8 cellular contexts compared by ENCODE assay signal in the genomic region with DNA sequence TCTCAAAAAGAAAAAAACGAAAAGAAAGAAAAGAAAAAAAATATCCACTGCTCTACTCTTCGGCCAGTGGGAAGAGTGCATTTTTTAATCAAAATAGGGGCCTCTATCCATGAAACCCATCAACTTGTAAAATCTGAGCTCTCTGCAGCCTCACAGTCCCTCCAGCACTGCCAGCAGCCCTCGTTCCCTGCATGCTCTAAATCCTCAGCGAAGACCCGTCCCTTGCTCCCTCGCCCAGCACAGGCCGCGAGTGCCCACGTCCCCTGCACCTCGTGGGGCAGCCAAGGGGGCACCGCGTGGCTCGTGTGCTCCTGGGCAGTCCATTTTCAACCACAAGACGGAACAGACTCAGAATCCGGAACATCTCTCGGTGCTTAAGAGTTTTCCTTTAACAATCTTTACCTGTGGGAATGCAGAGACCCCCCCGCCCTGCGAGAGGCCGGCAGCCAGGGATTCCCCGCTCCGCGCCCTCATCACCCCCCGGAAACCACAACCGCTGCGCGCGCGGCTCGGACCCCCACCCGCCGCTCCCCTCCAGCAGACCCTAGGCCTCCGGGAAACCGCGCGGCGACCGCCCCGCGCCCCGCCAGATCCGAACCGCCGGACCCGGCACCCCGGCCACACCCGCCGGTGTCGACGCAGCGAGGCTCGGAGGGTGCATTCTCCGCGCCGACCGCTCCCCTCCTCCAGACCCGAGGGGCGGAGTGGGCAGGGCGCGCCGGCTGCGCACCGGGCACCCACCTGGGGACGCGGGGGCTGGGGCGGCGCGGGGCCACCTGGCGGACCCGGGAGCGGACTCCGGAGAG. TPM values are rescaled to one million over a fixed set of nuclear protein-coding genes. Genes with fewer than 3 reads are reported as not detected.
A peak's percentile ranks its signal among the peaks of the same experiment; 100 is the strongest.
DNase-seq lines count a peak whose midpoint lies in the region; ATAC-seq, FAIRE-seq and TF ChIP-seq lines count a peak whose summit lies in the region.

No MANE protein-coding gene starts in this region.

- H3K36me3 Mint-ChIP-seq in H9 (ENCODE audit: insufficient read depth in 1 of 3, low read depth in 3 of 3) (peaks cover 0 to 5% (median 5%) of the 10 kb centered on the region in 3 experiments; a peak in 2 of 7 replicates), WTC11 (no peaks in the 10 kb centered on the region; the same call in 1 of the 2 replicates)

- H3K9me3 ChIP-seq in BLaER1 treated with 17β-estradiol and CSF1 and Interleukin-3, amounts not matched to agents 10 nM and 100 nM (replicated peaks in 1 of 11) = no peaks in the 10 kb centered on the region
- H3K9me3 ChIP-seq in H9 (ENCODE audit: control insufficient read depth, low read depth, low read length) = no peaks in the 10 kb centered on the region
- H3K9me3 ChIP-seq in right cardiac atrium (ENCODE audit: control insufficient read depth, low read length) = no peaks in the 10 kb centered on the region
- no peaks in the 10 kb centered on the region for H3K9me3 ChIP-seq in small intestine (ENCODE audit: control insufficient read depth, low read depth)

- ATAC-seq in WTC11 (peak; percentile 3), right cardiac atrium (no peak)

- H2BK12ac ChIP-seq in H9 (ENCODE audit: insufficient read length, low read depth, low read length) = no peak overlapping the region

- H2BK20ac ChIP-seq in H9 (ENCODE audit: low read depth, low read length, poor library complexity, severe bottlenecking) = no peak overlapping the region

- H3K36me3 ChIP-seq in BLaER1 treated with 17β-estradiol and CSF1 and Interleukin-3, amounts not matched to agents 10 nM and 100 nM = peaks cover 0 to 13% (median 5%) of the 10 kb centered on the region in 11 experiments; a peak in 10 of 22 replicates
- no peaks in the 10 kb centered on the region for H3K36me3 ChIP-seq in small intestine (ENCODE audit: control insufficient read depth in 2 of 2, insufficient read depth in 2 of 2, low read length in 2 of 2)

- H3K27me3 Mint-ChIP-seq in H9 (ENCODE audit: low read depth) (peaks cover 40% of the 10 kb centered on the region), WTC11 (ENCODE audit: low read depth) (peaks cover 41% of the 10 kb centered on the region)

- no peak overlapping the region for H4K91ac ChIP-seq in H9 (ENCODE audit: insufficient read length, low read depth, low read length)

- no peak overlapping the region for H3T11ph ChIP-seq in H9 (ENCODE audit: low read length)

- peak overlapping the region; percentile 87 to 100 (median 97) for H3K4me2 ChIP-seq in BLaER1 treated with 17β-estradiol and CSF1 and Interleukin-3, amounts not matched to agents 10 nM and 100 nM
- peak overlapping the region; percentile 92 for H3K4me2 ChIP-seq in H9 (ENCODE audit: insufficient read depth, insufficient read length, low read length)

- H3K27ac ChIP-seq in BLaER1 treated with 17β-estradiol and CSF1 and Interleukin-3, amounts not matched to agents 10 nM and 100 nM = peak overlapping the region; percentile 57 to 85 (median 77); a peak in 21 of 22 replicates
- H3K27ac ChIP-seq in H9 (ENCODE audit: insufficient read length, low read depth, low read length) (no peak overlapping the region), right cardiac atrium (ENCODE audit: low read length) (peak overlapping the region; percentile 56), small intestine (ENCODE audit: low read depth in 1 of 2, low read length in 1 of 2) (peak overlapping the region; percentile 66 to 85)

- H3K4me1 Mint-ChIP-seq in H9 (peaks cover 26 to 27% of the 10 kb centered on the region in 2 experiments), WTC11 (peaks cover 30% of the 10 kb centered on the region)

- peaks cover 15% of the 10 kb centered on the region; the same call in 1 of the 2 replicates for H3K79me2 ChIP-seq in H9 (ENCODE audit: insufficient read depth, low read length)

- peak overlapping the region in 1 of 3 experiments; percentile 94; a peak in 2 of 7 replicates for H3K27ac Mint-ChIP-seq in H9
- H3K27ac Mint-ChIP-seq in WTC11 = peak overlapping the region; percentile 92; the same call in 1 of the 2 replicates

- no peak overlapping the region for H3K4ac ChIP-seq in H9 (ENCODE audit: low read depth, low read length)

- H3K9me3 Mint-ChIP-seq in H9 (peaks cover 0 to 1% of the 10 kb centered on the region in 2 experiments; a peak in 3 of 5 replicates), WTC11 (no peaks in the 10 kb centered on the region)

- peak overlapping the region; percentile 77 to 87 (median 85) for H3K9ac ChIP-seq in BLaER1 treated with 17β-estradiol and CSF1 and Interleukin-3, amounts not matched to agents 10 nM and 100 nM
- H3K9ac ChIP-seq in H9 (ENCODE audit: extremely low read depth, insufficient read length, low read length) = peak overlapping the region; percentile 64

- POLR2A ChIA-PET in WTC11 (lab: Charles Lee) = interaction anchor here (0.8 kb wide), 1 partner anchor 19 kb away, joined by 4 read pairs; no protein-coding TSS in a partner anchor

- FAIRE-seq in small intestine (lab: Jason Lieb, UNC) = no peak

- peaks cover 21 to 29% (median 23%) of the 10 kb centered on the region in 11 experiments for H3K27me3 ChIP-seq in BLaER1 treated with 17β-estradiol and CSF1 and Interleukin-3, amounts not matched to agents 10 nM and 100 nM
- H3K27me3 ChIP-seq in H9 (ENCODE audit: insufficient read depth, low read length) = peaks cover 18% of the 10 kb centered on the region; the same call in 1 of the 2 replicates
- H3K27me3 ChIP-seq in right cardiac atrium (ENCODE audit: control insufficient read depth, insufficient read depth) = no peaks in the 10 kb centered on the region
- peaks cover 0 to 10% of the 10 kb centered on the region in 2 donors for H3K27me3 ChIP-seq in small intestine (ENCODE audit: control insufficient read depth in 2 of 2, insufficient read depth in 2 of 2, low read length in 2 of 2)

- peaks cover 50 to 70% (median 54%) of the 10 kb centered on the region in 11 experiments for H4K20me1 ChIP-seq in BLaER1 treated with 17β-estradiol and CSF1 and Interleukin-3, amounts not matched to agents 10 nM and 100 nM
- no peaks in the 10 kb centered on the region for H4K20me1 ChIP-seq in H9 (ENCODE audit: control insufficient read depth, insufficient read depth, insufficient read length)

- TF ChIP-seq CTCF in H9 (conservative IDR thresholded peaks at IDR 0.05) = no peak
- no peak for TF ChIP-seq CTCF in WTC11 (IDR thresholded peaks at IDR 0.05)

- CTCF ChIA-PET in WTC11 (lab: Charles Lee) = interaction anchor here (0.8 to 1.8 kb wide), 5 partner anchors 19 to 502 kb away, joined by 3 to 6 read pairs (median 4); a partner anchor contains a TSS

- H3K18ac ChIP-seq in H9 (ENCODE audit: insufficient read length, low read depth, low read length) = no peak overlapping the region

- no peak for DNase-seq in H9
- no peak for DNase-seq in WTC11 (ENCODE audit: low spot score)
- peak in 1 of 3 donors; percentile 55 for DNase-seq in right cardiac atrium
- DNase-seq in small intestine = no peak
- DNase-seq in T1000 (lab: John Stamatoyannopoulos, UW) = no peak
- no peak for DNase-seq in COLO829 (ENCODE audit: low spot score)
- DNase-seq in stimulated activated naive CD4-positive, alpha-beta T cell treated with Interleukin-2 at 50 U/mL for 16 hours (lab: John Stamatoyannopoulos, UW) = no peak

- no peak overlapping the region for H2BK15ac ChIP-seq in H9 (ENCODE audit: low read depth, low read length)

- H3K56ac ChIP-seq in H9 (ENCODE audit: insufficient read length, low read depth, low read length) = no peak overlapping the region

- H2BK120ac ChIP-seq in H9 (ENCODE audit: low read depth, low read length, poor library complexity, severe bottlenecking) = no peak overlapping the region

- H4K5ac ChIP-seq in H9 (ENCODE audit: insufficient read length, low read depth, low read length) = no peak overlapping the region

- H4K8ac ChIP-seq in H9 (replicated peaks; ENCODE audit: insufficient read length, low read depth, low read length) = no peak overlapping the region

- no peak overlapping the region for H2AK5ac ChIP-seq in H9 (ENCODE audit: insufficient read length, low read length)

- H2AFZ ChIP-seq in H9 (ENCODE audit: low read length) = no peak overlapping the region

- peaks cover 10% of the 10 kb centered on the region for H3K79me1 ChIP-seq in H9 (ENCODE audit: insufficient read depth, low read depth, low read length, poor library complexity, severe bottlenecking)

- intact Hi-C loops in right cardiac atrium (cut with DNase I) = no loop called here

- H3K4me3 ChIP-seq in BLaER1 treated with 17β-estradiol and CSF1 and Interleukin-3, amounts not matched to agents 10 nM and 100 nM = peak overlapping the region; percentile 87 to 98 (median 92)
- H3K4me3 ChIP-seq in right cardiac atrium (ENCODE audit: low read length) (peak overlapping the region; percentile 76), small intestine (ENCODE audit: low read depth in 1 of 2, low read length in 2 of 2) (peak overlapping the region; percentile 64 to 76)

- no peak overlapping the region for H3K23ac ChIP-seq in H9 (ENCODE audit: insufficient read length, low read depth, low read length)

- no peak overlapping the region for H2BK5ac ChIP-seq in H9 (ENCODE audit: insufficient read length, low read length)

- H3K4me3 Mint-ChIP-seq in H9 (peak overlapping the region; percentile 89 to 97), WTC11 (peak overlapping the region; percentile 94)

- peaks cover 44 to 62% (median 48%) of the 10 kb centered on the region in 10 experiments for H3K4me1 ChIP-seq in BLaER1 treated with 17β-estradiol and CSF1 and Interleukin-3, amounts not matched to agents 10 nM and 100 nM
- H3K4me1 ChIP-seq in H9 (ENCODE audit: insufficient read depth, low read length) = no peaks in the 10 kb centered on the region
- peaks cover 4% of the 10 kb centered on the region for H3K4me1 ChIP-seq in right cardiac atrium (ENCODE audit: control insufficient read depth, insufficient read depth, low read length)
- H3K4me1 ChIP-seq in small intestine (ENCODE audit: control insufficient read depth in 2 of 2, insufficient read depth in 1 of 2, low read depth in 1 of 2, low read length in 1 of 2) = peaks cover 2 to 5% of the 10 kb centered on the region in 2 donors

- no peak overlapping the region; the same call in 1 of the 2 replicates for H3K14ac ChIP-seq in H9 (ENCODE audit: insufficient read depth, low read length)

- WGBS in H9 (ENCODE audit: extremely low coverage, insufficient read length, low lambda C conversion rate) = no CpG with 5 or more reads among the region's 71 CpGs
- 1% methylated on average over 71 of the region's 71 CpGs for WGBS in right cardiac atrium
- WGBS in small intestine, 3 donors = 0 to 2% (median 1%) methylated on average over 39 to 71 of the region's 71 CpGs

- peaks cover 9% of the 10 kb centered on the region for H3K23me2 ChIP-seq in H9 (ENCODE audit: insufficient read length, low read depth, low read length, poor library complexity, severe bottlenecking)

RNA-seq across cellular contexts. Expression of a gene that starts 0.6 kb away (rescaled TPM):
- total RNA-seq in H9 (2021) (40.7 and 41.6 TPM in 2 replicates), WTC11 (2021) (48.6 to 55.7 TPM (median 55.4 TPM) in 3 replicates), right cardiac atrium (10 to 100 TPM; 16.0 to 27.9 (median 23.0) TPM)
- polyA plus RNA-seq in right cardiac atrium (8.4 TPM), small intestine (10 to 100 TPM; 11.2 to 14.8 (median 12.2) TPM)

RNA-seq across cellular contexts. Expression of a gene that starts 1.3 kb away (rescaled TPM):
- total RNA-seq in H9 (2021) (0.09 and 0.13 TPM in 2 replicates), WTC11 (2021) (0.24 to 0.41 TPM (median 0.37 TPM) in 3 replicates), right cardiac atrium (1 to 10 TPM; 1.7 to 6.6 (median 3.8) TPM)
- polyA plus RNA-seq in right cardiac atrium (1.2 TPM), small intestine (under 1 TPM in 1 of 3 donors, not detected in 2; 0.10 TPM)

RNA-seq across cellular contexts. Expression of a gene that starts 17.3 kb away (rescaled TPM):
- total RNA-seq in H9 (2021) = 6.1 TPM in 2 replicates
- total RNA-seq in WTC11 (2021) = 2.4 to 3.0 TPM (median 2.7 TPM) in 3 replicates
- total RNA-seq in right cardiac atrium = 10 to 100 TPM in 3 of 4 donors, 1 to 10 TPM in 1; 9.3 to 16.9 (median 14.0) TPM
- 12.3 TPM for polyA plus RNA-seq in right cardiac atrium
- polyA plus RNA-seq in small intestine = 1 to 10 TPM; 7.0 to 9.6 (median 9.6) TPM

RNA-seq across cellular contexts. Expression of a gene that starts 45.2 kb away (rescaled TPM):
- total RNA-seq in H9 (2021) (1.2 and 1.3 TPM in 2 replicates), WTC11 (2021) (1.3 to 1.8 TPM (median 1.6 TPM) in 3 replicates), right cardiac atrium (1 to 10 TPM in 1 of 4 donors, under 1 TPM in 3; 0.06 to 1.0 (median 0.13) TPM)
- polyA plus RNA-seq in right cardiac atrium (not detected), small intestine (under 1 TPM in 2 of 3 donors, not detected in 1; 0.12 to 0.22 TPM)
